1 cellular context compared by ENCODE assay signal in the genomic region with DNA sequence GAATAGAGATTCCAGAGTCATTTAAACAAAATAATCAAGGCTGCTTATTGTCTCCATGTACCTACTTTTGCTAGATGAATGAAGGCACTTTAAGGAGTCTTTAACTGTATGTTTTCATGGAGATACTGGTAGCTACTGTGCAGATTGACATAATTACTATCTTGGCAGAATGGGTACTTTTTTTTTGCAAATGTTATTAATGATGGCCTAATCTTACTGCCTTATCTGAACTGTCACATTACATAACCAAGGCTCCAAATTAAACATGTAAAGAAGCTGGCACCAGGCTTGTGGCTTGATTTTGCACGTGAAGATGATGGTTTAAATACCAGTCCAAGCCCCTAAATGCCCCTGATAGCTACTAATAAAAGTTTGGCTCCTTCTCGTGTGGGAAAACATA.
TF ChIP-seq lines count a peak whose summit lies in the region.

No MANE protein-coding gene starts in this region.

TF ChIP-seq in SK-N-SH, 30 proteins besides CTCF, POLR2A, EP300 and RAD21 (continued from another document):
- TF ChIP-seq, protein P1, sequence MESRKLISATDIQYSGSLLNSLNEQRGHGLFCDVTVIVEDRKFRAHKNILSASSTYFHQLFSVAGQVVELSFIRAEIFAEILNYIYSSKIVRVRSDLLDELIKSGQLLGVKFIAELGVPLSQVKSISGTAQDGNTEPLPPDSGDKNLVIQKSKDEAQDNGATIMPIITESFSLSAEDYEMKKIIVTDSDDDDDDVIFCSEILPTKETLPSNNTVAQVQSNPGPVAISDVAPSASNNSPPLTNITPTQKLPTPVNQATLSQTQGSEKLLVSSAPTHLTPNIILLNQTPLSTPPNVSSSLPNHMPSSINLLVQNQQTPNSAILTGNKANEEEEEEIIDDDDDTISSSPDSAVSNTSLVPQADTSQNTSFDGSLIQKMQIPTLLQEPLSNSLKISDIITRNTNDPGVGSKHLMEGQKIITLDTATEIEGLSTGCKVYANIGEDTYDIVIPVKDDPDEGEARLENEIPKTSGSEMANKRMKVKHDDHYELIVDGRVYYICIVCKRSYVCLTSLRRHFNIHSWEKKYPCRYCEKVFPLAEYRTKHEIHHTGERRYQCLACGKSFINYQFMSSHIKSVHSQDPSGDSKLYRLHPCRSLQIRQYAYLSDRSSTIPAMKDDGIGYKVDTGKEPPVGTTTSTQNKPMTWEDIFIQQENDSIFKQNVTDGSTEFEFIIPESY (IDR thresholded peaks at IDR 0.05; ENCODE audit: borderline replicate concordance, low read depth) = no peak
- TF ChIP-seq GATA2 (CRISPR knock-in tag; IDR thresholded peaks at IDR 0.05) (peak; percentile 76), TCF12 (IDR thresholded peaks at IDR 0.05) (peak; percentile 31; the same call in 1 of the 2 replicates), JUND (IDR thresholded peaks at IDR 0.05) (no peak), RCOR1 (IDR thresholded peaks at IDR 0.05; ENCODE audit: low read length) (peak; percentile 31), MXI1 (IDR thresholded peaks at IDR 0.05; ENCODE audit: low read depth, low read length) (peak; percentile 56; the same call in 1 of the 2 replicates), YY1 (IDR thresholded peaks at IDR 0.05; ENCODE audit: low read depth) (no peak), SMC3 (IDR thresholded peaks at IDR 0.05; ENCODE audit: low read depth, low read length) (no peak), RXRA (IDR thresholded peaks at IDR 0.05; ENCODE audit: borderline replicate concordance, low read depth) (no peak), TAF1 (IDR thresholded peaks at IDR 0.05; ENCODE audit: borderline replicate concordance, low read depth, low read length) (no peak), ELF1 (IDR thresholded peaks at IDR 0.05) (no peak), SIN3A (IDR thresholded peaks at IDR 0.05; ENCODE audit: borderline replicate concordance, low read depth, low read length) (no peak), CHD2 (IDR thresholded peaks at IDR 0.05; ENCODE audit: low read length, partially characterized antibody) (no peak), FOXJ3 (CRISPR knock-in tag; IDR thresholded peaks at IDR 0.05) (no peak), RFX5 (IDR thresholded peaks at IDR 0.05; ENCODE audit: low read length) (no peak)
- TF ChIP-seq, protein P2, sequence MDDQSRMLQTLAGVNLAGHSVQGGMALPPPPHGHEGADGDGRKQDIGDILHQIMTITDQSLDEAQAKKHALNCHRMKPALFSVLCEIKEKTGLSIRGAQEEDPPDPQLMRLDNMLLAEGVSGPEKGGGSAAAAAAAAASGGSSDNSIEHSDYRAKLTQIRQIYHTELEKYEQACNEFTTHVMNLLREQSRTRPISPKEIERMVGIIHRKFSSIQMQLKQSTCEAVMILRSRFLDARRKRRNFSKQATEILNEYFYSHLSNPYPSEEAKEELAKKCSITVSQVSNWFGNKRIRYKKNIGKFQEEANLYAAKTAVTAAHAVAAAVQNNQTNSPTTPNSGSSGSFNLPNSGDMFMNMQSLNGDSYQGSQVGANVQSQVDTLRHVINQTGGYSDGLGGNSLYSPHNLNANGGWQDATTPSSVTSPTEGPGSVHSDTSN (IDR thresholded peaks at IDR 0.05) = peak; percentile 40; the same call in 1 of the 2 replicates
- TF ChIP-seq, protein P3, sequence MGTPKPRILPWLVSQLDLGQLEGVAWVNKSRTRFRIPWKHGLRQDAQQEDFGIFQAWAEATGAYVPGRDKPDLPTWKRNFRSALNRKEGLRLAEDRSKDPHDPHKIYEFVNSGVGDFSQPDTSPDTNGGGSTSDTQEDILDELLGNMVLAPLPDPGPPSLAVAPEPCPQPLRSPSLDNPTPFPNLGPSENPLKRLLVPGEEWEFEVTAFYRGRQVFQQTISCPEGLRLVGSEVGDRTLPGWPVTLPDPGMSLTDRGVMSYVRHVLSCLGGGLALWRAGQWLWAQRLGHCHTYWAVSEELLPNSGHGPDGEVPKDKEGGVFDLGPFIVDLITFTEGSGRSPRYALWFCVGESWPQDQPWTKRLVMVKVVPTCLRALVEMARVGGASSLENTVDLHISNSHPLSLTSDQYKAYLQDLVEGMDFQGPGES (IDR thresholded peaks at IDR 0.05; ENCODE audit: low read depth, low read length) = no peak
- TF ChIP-seq, protein P4, sequence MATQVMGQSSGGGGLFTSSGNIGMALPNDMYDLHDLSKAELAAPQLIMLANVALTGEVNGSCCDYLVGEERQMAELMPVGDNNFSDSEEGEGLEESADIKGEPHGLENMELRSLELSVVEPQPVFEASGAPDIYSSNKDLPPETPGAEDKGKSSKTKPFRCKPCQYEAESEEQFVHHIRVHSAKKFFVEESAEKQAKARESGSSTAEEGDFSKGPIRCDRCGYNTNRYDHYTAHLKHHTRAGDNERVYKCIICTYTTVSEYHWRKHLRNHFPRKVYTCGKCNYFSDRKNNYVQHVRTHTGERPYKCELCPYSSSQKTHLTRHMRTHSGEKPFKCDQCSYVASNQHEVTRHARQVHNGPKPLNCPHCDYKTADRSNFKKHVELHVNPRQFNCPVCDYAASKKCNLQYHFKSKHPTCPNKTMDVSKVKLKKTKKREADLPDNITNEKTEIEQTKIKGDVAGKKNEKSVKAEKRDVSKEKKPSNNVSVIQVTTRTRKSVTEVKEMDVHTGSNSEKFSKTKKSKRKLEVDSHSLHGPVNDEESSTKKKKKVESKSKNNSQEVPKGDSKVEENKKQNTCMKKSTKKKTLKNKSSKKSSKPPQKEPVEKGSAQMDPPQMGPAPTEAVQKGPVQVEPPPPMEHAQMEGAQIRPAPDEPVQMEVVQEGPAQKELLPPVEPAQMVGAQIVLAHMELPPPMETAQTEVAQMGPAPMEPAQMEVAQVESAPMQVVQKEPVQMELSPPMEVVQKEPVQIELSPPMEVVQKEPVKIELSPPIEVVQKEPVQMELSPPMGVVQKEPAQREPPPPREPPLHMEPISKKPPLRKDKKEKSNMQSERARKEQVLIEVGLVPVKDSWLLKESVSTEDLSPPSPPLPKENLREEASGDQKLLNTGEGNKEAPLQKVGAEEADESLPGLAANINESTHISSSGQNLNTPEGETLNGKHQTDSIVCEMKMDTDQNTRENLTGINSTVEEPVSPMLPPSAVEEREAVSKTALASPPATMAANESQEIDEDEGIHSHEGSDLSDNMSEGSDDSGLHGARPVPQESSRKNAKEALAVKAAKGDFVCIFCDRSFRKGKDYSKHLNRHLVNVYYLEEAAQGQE (IDR thresholded peaks at IDR 0.05; ENCODE audit: low read depth, low read length) = no peak
